Comparison of ENCODE assay signal across 19 cellular contexts in genomic region chr16:31385680-31386079, GRCh38. TPM values are rescaled to one million over a fixed set of nuclear protein-coding genes. Genes with fewer than 3 reads are reported as not detected.
A peak's percentile ranks its signal among the peaks of the same experiment; 100 is the strongest.
DNase-seq lines count a peak whose midpoint lies in the region; ATAC-seq, FAIRE-seq and TF ChIP-seq lines count a peak whose summit lies in the region.
"Had no signal": no experiment of that assay in that cellular context is flagged by ENCODE, and none has a peak within 500 bp of the region (broad histone marks: within the 10 kb centered on the region; RNA-seq: fewer than 3 reads in every experiment).

No MANE protein-coding gene starts in this region.

- POLR2A ChIA-PET in SK-N-SH (lab: Yijun Ruan, JAX) = no interaction called here

- no peak for TF ChIP-seq CTCF in SK-N-SH (IDR thresholded peaks at IDR 0.05)
- no peak for TF ChIP-seq CTCF in mammary epithelial cell (conservative IDR thresholded peaks at IDR 0.05 in 1 of 2, IDR thresholded peaks at IDR 0.05 in 1 of 2; ENCODE audit: extremely low read depth in 1 of 2, insufficient read depth in 1 of 2, low read depth in 1 of 2, low read length in 2 of 2)
- no peak for TF ChIP-seq CTCF in pancreas (IDR thresholded peaks at IDR 0.05)

- in situ Hi-C loops in mammary epithelial cell (cut with MboI; ENCODE audit: low sequenced_read_pairs in 2 of 2) = no loop called here

- no peak for TF ChIP-seq EP300 in SK-N-SH (IDR thresholded peaks at IDR 0.05; ENCODE audit: borderline replicate concordance in 1 of 2, low read depth in 1 of 2, low read length in 1 of 2)

- H3K27ac ChIP-seq in SK-N-SH (ENCODE audit: low read depth in 2 of 2, low read length in 1 of 2) (no peak overlapping the region), mammary epithelial cell (ENCODE audit: insufficient read depth, low read depth, low read length) (no peak overlapping the region), pancreas (peak overlapping the region; percentile 57 to 81 (median 76))
- H3K27ac ChIP-seq: 22Rv1, gastrocnemius medialis, thyroid gland had no signal

- FAIRE-seq in pancreas (lab: Jason Lieb, UNC) = no peak

- 15% methylated on average over 4 of the region's 4 CpGs for WGBS in SK-N-SH (ENCODE audit: low lambda C conversion rate)
- 63% methylated on average over 4 of the region's 4 CpGs for WGBS in mammary epithelial cell (ENCODE audit: low coverage, missing lambda C conversion rate)
- WGBS in pancreas, 2 donors = 11 to 14% methylated on average over 4 of the region's 4 CpGs

- DNase-seq in SK-N-SH (no peak), mammary epithelial cell (peak; percentile 54), pancreas (peak in 4 of 6 donors; percentile 54 to 77 (median 65)), hypothalamus (lab: John Stamatoyannopoulos, UW) (no peak)
- DNase-seq: BE2C; gastrocnemius medialis; KG1; left ventricle myocardium superior; naive thymus-derived CD8-positive, alpha-beta T cell; NCI-H1105; NCI-H524 treated with DMSO at 0.1 percent for 48 hours; T-helper 9 cell; thyroid gland had no signal

- CTCF ChIA-PET in SK-N-SH (lab: Yijun Ruan, JAX) = no interaction called here
- CTCF ChIA-PET in mammary epithelial cell (lab: Charles Lee; ENCODE audit: low non-redundant PET) = no interaction called here

- peaks cover 7% of the 10 kb centered on the region for H3F3A ChIP-seq in SK-N-SH (replicated peaks; ENCODE audit: insufficient read depth)

- dilution Hi-C loops in mammary epithelial cell (cut with HindIII; ENCODE audit: low sequenced_read_pairs) = no loop called here

- H3K9me2 ChIP-seq in SK-N-SH = no peaks in the 10 kb centered on the region

- H4K20me1 ChIP-seq in SK-N-SH (ENCODE audit: insufficient read depth) (no peaks in the 10 kb centered on the region), mammary epithelial cell (ENCODE audit: insufficient read depth, low read length) (no peaks in the 10 kb centered on the region)

- H3K4me2 ChIP-seq in SK-N-SH (0 out of 2 replicates have a peak overlapping the region, but pooled peaks have one; percentile 13), mammary epithelial cell (ENCODE audit: insufficient read depth, low read depth, low read length) (no peak overlapping the region)

- intact Hi-C loops in mammary epithelial cell (cut with micrococcal nuclease) (loop anchor here (2.0 kb wide), 1 partner anchor 57 kb away; the partner anchor contains the start of gene ZNF843), pancreas (cut with DNase I) (no loop called here)

- no peak for TF ChIP-seq RAD21 in SK-N-SH (IDR thresholded peaks at IDR 0.05; ENCODE audit: low read length)

- H3K27me3 ChIP-seq in SK-N-SH (ENCODE audit: insufficient read depth) (peaks cover 75% of the 10 kb centered on the region), mammary epithelial cell (ENCODE audit: insufficient read depth, low read length) (no peaks in the 10 kb centered on the region), pancreas (no peaks in the 10 kb centered on the region)
- H3K27me3 ChIP-seq: gastrocnemius medialis, thyroid gland had no signal

- H3K36me3 ChIP-seq in SK-N-SH (replicated peaks in 1 of 2; ENCODE audit: control insufficient read depth in 1 of 2, insufficient read depth in 2 of 2, low read length in 1 of 2) = no peaks in the 10 kb centered on the region
- H3K36me3 ChIP-seq in mammary epithelial cell (ENCODE audit: insufficient read depth, low read length) = no peaks in the 10 kb centered on the region
- no peaks in the 10 kb centered on the region for H3K36me3 ChIP-seq in pancreas
- H3K36me3 ChIP-seq: BE2C, gastrocnemius medialis, thyroid gland had no signal

- H3K4me3 ChIP-seq in SK-N-SH (ENCODE audit: low read depth in 2 of 2, low read length in 1 of 2) (no peak overlapping the region), mammary epithelial cell (replicated peaks in 1 of 3; ENCODE audit: insufficient read depth in 1 of 3, low read depth in 2 of 3, low read length in 3 of 3) (no peak overlapping the region), pancreas (no peak overlapping the region)
- H3K4me3 ChIP-seq: gastrocnemius medialis, thyroid gland had no signal

- H3K9me3 ChIP-seq in SK-N-SH = no peaks in the 10 kb centered on the region
- H3K9me3 ChIP-seq in mammary epithelial cell (replicated peaks; ENCODE audit: insufficient read depth, low read length) = no peaks in the 10 kb centered on the region
- H3K9me3 ChIP-seq in pancreas = no peaks in the 10 kb centered on the region
- H3K9me3 ChIP-seq: BE2C, gastrocnemius medialis, thyroid gland had no signal

- H3K9ac ChIP-seq in SK-N-SH (no peak overlapping the region), mammary epithelial cell (ENCODE audit: insufficient read depth, low read length) (no peak overlapping the region)

- H3K79me2 ChIP-seq in SK-N-SH (ENCODE audit: insufficient read depth) = no peaks in the 10 kb centered on the region
- no peaks in the 10 kb centered on the region for H3K79me2 ChIP-seq in mammary epithelial cell (ENCODE audit: insufficient read depth, low read length)

- H2AFZ ChIP-seq in SK-N-SH (ENCODE audit: low read depth) (no peak overlapping the region), mammary epithelial cell (ENCODE audit: low read depth, low read length) (no peak overlapping the region)

- no peaks in the 10 kb centered on the region for H3K4me1 ChIP-seq in SK-N-SH (ENCODE audit: control insufficient read depth in 1 of 2, insufficient read depth in 2 of 2, low read depth in 1 of 2, low read length in 1 of 2)
- peaks cover 19% of the 10 kb centered on the region for H3K4me1 ChIP-seq in mammary epithelial cell (ENCODE audit: insufficient read depth, low read length)
- peaks cover 9 to 23% (median 17%) of the 10 kb centered on the region in 3 donors for H3K4me1 ChIP-seq in pancreas
- H3K4me1 ChIP-seq: BE2C, gastrocnemius medialis, thyroid gland had no signal

- no TSS peak for BruUV-seq in mammary epithelial cell (replicated peaks; lab: Mats Ljungman, UMichigan)

- ATAC-seq in SK-N-SH treated with all-trans-retinoic acid at 6 μM for 48 hours (no peak), pancreas (peak; percentile 86 to 87 (median 86)), GM21825 (IDR thresholded peaks at IDR 0.05; ENCODE audit: unreplicated experiment) (no peak)
- ATAC-seq: left ventricle myocardium superior; naive thymus-derived CD8-positive, alpha-beta T cell had no signal

TF ChIP-seq in SK-N-SH, 30 proteins besides CTCF, POLR2A, EP300 and RAD21:
- TF ChIP-seq FOXJ3 (CRISPR knock-in tag; IDR thresholded peaks at IDR 0.05) (no peak), MXI1 (IDR thresholded peaks at IDR 0.05; ENCODE audit: low read depth, low read length) (no peak), YY1 (IDR thresholded peaks at IDR 0.05; ENCODE audit: low read depth) (no peak), CHD2 (IDR thresholded peaks at IDR 0.05; ENCODE audit: low read length, partially characterized antibody) (no peak), USF1 (IDR thresholded peaks at IDR 0.05; ENCODE audit: borderline replicate concordance, low read depth) (no peak)
TF ChIP-seq in SK-N-SH: peak in this region for 0.

TF ChIP-seq in SK-N-SH treated with all-trans-retinoic acid at 6 μM for 48 hours, 23 proteins besides CTCF, POLR2A, EP300 and RAD21 (continues in another document):
- TF ChIP-seq, protein P1, sequence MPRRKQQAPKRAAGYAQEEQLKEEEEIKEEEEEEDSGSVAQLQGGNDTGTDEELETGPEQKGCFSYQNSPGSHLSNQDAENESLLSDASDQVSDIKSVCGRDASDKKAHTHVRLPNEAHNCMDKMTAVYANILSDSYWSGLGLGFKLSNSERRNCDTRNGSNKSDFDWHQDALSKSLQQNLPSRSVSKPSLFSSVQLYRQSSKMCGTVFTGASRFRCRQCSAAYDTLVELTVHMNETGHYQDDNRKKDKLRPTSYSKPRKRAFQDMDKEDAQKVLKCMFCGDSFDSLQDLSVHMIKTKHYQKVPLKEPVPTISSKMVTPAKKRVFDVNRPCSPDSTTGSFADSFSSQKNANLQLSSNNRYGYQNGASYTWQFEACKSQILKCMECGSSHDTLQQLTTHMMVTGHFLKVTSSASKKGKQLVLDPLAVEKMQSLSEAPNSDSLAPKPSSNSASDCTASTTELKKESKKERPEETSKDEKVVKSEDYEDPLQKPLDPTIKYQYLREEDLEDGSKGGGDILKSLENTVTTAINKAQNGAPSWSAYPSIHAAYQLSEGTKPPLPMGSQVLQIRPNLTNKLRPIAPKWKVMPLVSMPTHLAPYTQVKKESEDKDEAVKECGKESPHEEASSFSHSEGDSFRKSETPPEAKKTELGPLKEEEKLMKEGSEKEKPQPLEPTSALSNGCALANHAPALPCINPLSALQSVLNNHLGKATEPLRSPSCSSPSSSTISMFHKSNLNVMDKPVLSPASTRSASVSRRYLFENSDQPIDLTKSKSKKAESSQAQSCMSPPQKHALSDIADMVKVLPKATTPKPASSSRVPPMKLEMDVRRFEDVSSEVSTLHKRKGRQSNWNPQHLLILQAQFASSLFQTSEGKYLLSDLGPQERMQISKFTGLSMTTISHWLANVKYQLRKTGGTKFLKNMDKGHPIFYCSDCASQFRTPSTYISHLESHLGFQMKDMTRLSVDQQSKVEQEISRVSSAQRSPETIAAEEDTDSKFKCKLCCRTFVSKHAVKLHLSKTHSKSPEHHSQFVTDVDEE (CRISPR knock-in tag; IDR thresholded peaks at IDR 0.05) = no peak

RNA-seq across cellular contexts. Expression of gene ITGAD, which starts 7.5 kb away (rescaled TPM):
- polyA plus RNA-seq in SK-N-SH (2012; rRNA removed) (not detected in 2 replicates), mammary epithelial cell (not detected), pancreas (not detected)
- polyA plus RNA-seq in SK-N-SH (2012; cell fraction: cytosol; rRNA removed) = not detected in 2 replicates
- polyA plus RNA-seq in SK-N-SH (2012; cell fraction: nucleus; rRNA removed) = not detected in 2 replicates
- total RNA-seq in mammary epithelial cell (not detected), pancreas (under 1 TPM in 2 of 6 donors, not detected in 4; 0.06 to 0.31 TPM)
- polyA minus RNA-seq in mammary epithelial cell = not detected
- total RNA-seq: activated naive CD4-positive, alpha-beta T cell treated with anti-CD3 and anti-CD28 coated beads, Interleukin-2, amount 50 U/mL, for 72 hours; G401; gastrocnemius medialis; left ventricle myocardium superior; naive thymus-derived CD8-positive, alpha-beta T cell; thyroid gland had no signal

RNA-seq across cellular contexts. Expression of gene ITGAX, which starts 30.7 kb away (rescaled TPM):
- polyA plus RNA-seq in SK-N-SH (2012; rRNA removed) = 0.44 and 0.66 TPM in 2 replicates
- 0.30 and 0.38 TPM in 2 replicates for polyA plus RNA-seq in SK-N-SH (2012; cell fraction: cytosol; rRNA removed)
- polyA plus RNA-seq in SK-N-SH (2012; cell fraction: nucleus; rRNA removed) = 0.81 and 1.3 TPM in 2 replicates
- total RNA-seq in mammary epithelial cell = under 1 TPM in 1 of 2 donors, not detected in 1; 0.16 TPM
- 0.25 TPM for polyA plus RNA-seq in mammary epithelial cell
- not detected for polyA minus RNA-seq in mammary epithelial cell
- total RNA-seq in pancreas = 10 to 100 TPM in 2 of 6 donors, 1 to 10 TPM in 2, under 1 TPM in 2; 0.56 to 21.5 (median 1.8) TPM
- polyA plus RNA-seq in pancreas = 1 to 10 TPM; 1.2 to 3.0 TPM

RNA-seq across cellular contexts. Expression of gene COX6A2, which starts 42.5 kb away (rescaled TPM):
- polyA plus RNA-seq in SK-N-SH (2012; rRNA removed) (not detected in 2 replicates), mammary epithelial cell (not detected), pancreas (1 to 10 TPM; 2.0 to 5.5 TPM)
- polyA plus RNA-seq in SK-N-SH (2012; cell fraction: cytosol; rRNA removed) = not detected in 2 replicates
- polyA plus RNA-seq in SK-N-SH (2012; cell fraction: nucleus; rRNA removed) = not detected in 2 replicates
- total RNA-seq in mammary epithelial cell (not detected), pancreas (under 1 TPM in 4 of 6 donors, not detected in 2; 0.39 to 0.61 (median 0.52) TPM)
- polyA minus RNA-seq in mammary epithelial cell = not detected
- total RNA-seq: activated naive CD4-positive, alpha-beta T cell treated with anti-CD3 and anti-CD28 coated beads, Interleukin-2, amount 50 U/mL, for 72 hours; G401; naive thymus-derived CD8-positive, alpha-beta T cell; SK-MEL-5; thyroid gland had no signal
- polyA plus RNA-seq: naive thymus-derived CD8-positive, alpha-beta T cell had no signal

RNA-seq across cellular contexts. Expression of gene ZNF843, which starts 56.9 kb away (rescaled TPM):
- 0.45 and 0.61 TPM in 2 replicates for polyA plus RNA-seq in SK-N-SH (2012; rRNA removed)
- 0.28 and 0.49 TPM in 2 replicates for polyA plus RNA-seq in SK-N-SH (2012; cell fraction: cytosol; rRNA removed)
- 0.35 and 0.46 TPM in 2 replicates for polyA plus RNA-seq in SK-N-SH (2012; cell fraction: nucleus; rRNA removed)
- total RNA-seq in mammary epithelial cell = under 1 TPM; 0.09 to 0.17 TPM
- polyA plus RNA-seq in mammary epithelial cell = 0.06 TPM
- polyA minus RNA-seq in mammary epithelial cell = not detected
- total RNA-seq in pancreas = 1 to 10 TPM; 2.0 to 3.4 (median 2.1) TPM
- polyA plus RNA-seq in pancreas = 1 to 10 TPM; 1.1 to 1.5 TPM

Comparison
In these comparisons a context has a peak if more than half of its experiments do, and no peak if none do; other contexts are left out.
1. DNase-seq: peak in mammary epithelial cell (single experiment) and pancreas (4 of 6); none in SK-N-SH (single experiment) and hypothalamus (0 of 51).
2. H3K27ac ChIP-seq: peak in pancreas (4 of 4); none in SK-N-SH (0 of 2) and mammary epithelial cell (single experiment).
3. ATAC-seq: peak in pancreas (4 of 4); none in SK-N-SH treated with all-trans-retinoic acid at 6 μM for 48 hours (single experiment) and GM21825 (single experiment).